ENCODE assay signal across 8 cellular contexts in genomic region chr2:96760986-96761832, GRCh38. TPM values are rescaled to one million over a fixed set of nuclear protein-coding genes. Genes with fewer than 3 reads are reported as not detected.
DNase-seq lines count a peak whose midpoint lies in the region; ATAC-seq and TF ChIP-seq lines count a peak whose summit lies in the region.

No MANE protein-coding gene starts in this region.

- H2AK5ac ChIP-seq in H9 (ENCODE audit: insufficient read length, low read length) = no peak overlapping the region

- no peaks in the 10 kb centered on the region for H4K20me1 ChIP-seq in H9 (ENCODE audit: control insufficient read depth, insufficient read depth, insufficient read length)
- peaks cover 6% of the 10 kb centered on the region; the same call in 1 of the 2 replicates for H4K20me1 ChIP-seq in OCI-LY7 (ENCODE audit: insufficient read depth, low read length)

- TF ChIP-seq EP300 in transverse colon (IDR thresholded peaks at IDR 0.05; ENCODE audit: low read depth) = no peak

- in situ Hi-C loops in transverse colon (cut with MboI; ENCODE audit: low pct_ligation_motif_present in 1 of 4, low pct_unique_long_range_greater_than_20kb in 1 of 4, low sequenced_read_pairs in 3 of 4) = no loop called here

- no TSS peak for BruUV-seq in OCI-LY7 (replicated peaks; lab: Mats Ljungman, UMichigan)

- no peak overlapping the region for H4K8ac ChIP-seq in H9 (replicated peaks; ENCODE audit: insufficient read length, low read depth, low read length)

- no peak overlapping the region for H3K4ac ChIP-seq in H9 (ENCODE audit: low read depth, low read length)

- no peaks in the 10 kb centered on the region for H3K9me3 ChIP-seq in H9 (ENCODE audit: control insufficient read depth, low read depth, low read length)
- no peaks in the 10 kb centered on the region for H3K9me3 ChIP-seq in OCI-LY7 (ENCODE audit: low read length)
- H3K9me3 ChIP-seq in lung (ENCODE audit: control insufficient read depth in 2 of 2, insufficient read depth in 1 of 2, low read length in 1 of 2) = no peaks in the 10 kb centered on the region
- no peaks in the 10 kb centered on the region for H3K9me3 ChIP-seq in transverse colon

- H3K4me3 Mint-ChIP-seq in H9 = peak overlapping the region; percentile 70 to 78

- no peak for ATAC-seq in lung (ENCODE audit: insufficient read depth, low FRiP score)

- H3K36me3 ChIP-seq in OCI-LY7 (ENCODE audit: insufficient read depth, low read length) (no peaks in the 10 kb centered on the region), lung (ENCODE audit: control insufficient read depth in 2 of 2, insufficient read depth in 2 of 2, low read length in 2 of 2) (no peaks in the 10 kb centered on the region), transverse colon (no peaks in the 10 kb centered on the region)

- H3K4me3 ChIP-seq in OCI-LY7 (ENCODE audit: low read depth, low read length, poor library complexity, severe bottlenecking) (peak overlapping the region; percentile 69), lung (peak overlapping the region; percentile 77), transverse colon (peak overlapping the region; percentile 53 to 85 (median 74))

- peak; percentile 20 for TF ChIP-seq POLR2A in transverse colon (IDR thresholded peaks at IDR 0.05)

- no peak overlapping the region for H3K56ac ChIP-seq in H9 (ENCODE audit: insufficient read length, low read depth, low read length)

- H3K18ac ChIP-seq in H9 (ENCODE audit: insufficient read length, low read depth, low read length) = peak overlapping the region; percentile 14

- no peak overlapping the region for H3K27ac ChIP-seq in H9 (ENCODE audit: insufficient read length, low read depth, low read length)
- no peak overlapping the region for H3K27ac ChIP-seq in OCI-LY7 (ENCODE audit: low read depth, low read length, poor library complexity, severe bottlenecking)
- H3K27ac ChIP-seq in lung (ENCODE audit: low read depth in 1 of 2, low read length in 1 of 2) = peak overlapping the region; percentile 35 to 73
- peak overlapping the region; percentile 84 to 92 (median 88) for H3K27ac ChIP-seq in transverse colon

- H2BK20ac ChIP-seq in H9 (ENCODE audit: low read depth, low read length, poor library complexity, severe bottlenecking) = no peak overlapping the region

- H4K5ac ChIP-seq in H9 (ENCODE audit: insufficient read length, low read depth, low read length) = no peak overlapping the region

- no peak overlapping the region for H2BK15ac ChIP-seq in H9 (ENCODE audit: low read depth, low read length)

- no peak overlapping the region for H2BK5ac ChIP-seq in H9 (ENCODE audit: insufficient read length, low read length)

- no peak overlapping the region for H2AFZ ChIP-seq in H9 (ENCODE audit: low read length)
- no peak overlapping the region for H2AFZ ChIP-seq in OCI-LY7 (ENCODE audit: low read length)

- H3K27me3 Mint-ChIP-seq in H9 (ENCODE audit: low read depth) = peaks cover 19% of the 10 kb centered on the region

- no peaks in the 10 kb centered on the region for H3K9me2 ChIP-seq in OCI-LY7 (ENCODE audit: insufficient read depth, low read length)

- no peaks in the 10 kb centered on the region for H3K9me3 Mint-ChIP-seq in H9

- H2BK12ac ChIP-seq in H9 (ENCODE audit: insufficient read length, low read depth, low read length) = no peak overlapping the region

- no peak overlapping the region for H2BK120ac ChIP-seq in H9 (ENCODE audit: low read depth, low read length, poor library complexity, severe bottlenecking)

- no peak overlapping the region for H4K91ac ChIP-seq in H9 (ENCODE audit: insufficient read length, low read depth, low read length)

- intact Hi-C loops in OCI-LY7 (cut with micrococcal nuclease; ENCODE audit: unreplicated experiment) = loop anchor here (5.0 kb wide), 3 partner anchors 56 to 124 kb away; partner anchors contain the start of genes ANKRD39, CNNM3 and KANSL3
- intact Hi-C loops in transverse colon (cut with DNase I; ENCODE audit: low total_unique reads) = loop anchor here (10.0 kb wide), 2 partner anchors 54 to 126 kb away; partner anchors contain the start of genes CNNM3 and KANSL3

- H3K27me3 ChIP-seq in H9 (ENCODE audit: insufficient read depth, low read length) = peaks cover 2% of the 10 kb centered on the region; the same call in 1 of the 2 replicates
- no peaks in the 10 kb centered on the region for H3K27me3 ChIP-seq in lung (ENCODE audit: control insufficient read depth, insufficient read depth)
- H3K27me3 ChIP-seq in transverse colon = no peaks in the 10 kb centered on the region

- H3K14ac ChIP-seq in H9 (ENCODE audit: insufficient read depth, low read length) = peak overlapping the region; percentile 19

- peak; percentile 63; the same call in 2 of the 3 replicates for TF ChIP-seq CTCF in H9 (conservative IDR thresholded peaks at IDR 0.05)
- TF ChIP-seq CTCF in OCI-LY7 (conservative IDR thresholded peaks at IDR 0.05; ENCODE audit: low read length) = peak; percentile 65
- no peak for TF ChIP-seq CTCF in lung (IDR thresholded peaks at IDR 0.05; ENCODE audit: control extremely low read depth, extremely low read depth)
- peak; percentile 48 to 73 (median 51) for TF ChIP-seq CTCF in transverse colon (IDR thresholded peaks at IDR 0.05)

- WGBS in H9 (ENCODE audit: extremely low coverage, insufficient read length, low lambda C conversion rate) = no CpG with 5 or more reads among the region's 59 CpGs
- WGBS in lung, 2 donors = 23 to 29% methylated on average over 46 to 59 of the region's 59 CpGs
- 54 to 80% methylated on average over 4 to 20 of the region's 59 CpGs for WGBS in transverse colon (ENCODE audit: low coverage in 1 of 2), 2 donors

- peak overlapping the region; percentile 16 for H3K9ac ChIP-seq in H9 (ENCODE audit: extremely low read depth, insufficient read length, low read length)

- no peaks in the 10 kb centered on the region for H3K79me2 ChIP-seq in H9 (ENCODE audit: insufficient read depth, low read length)
- H3K79me2 ChIP-seq in OCI-LY7 (ENCODE audit: insufficient read depth, low read depth, low read length) = peaks cover 26% of the 10 kb centered on the region; the same call in 1 of the 2 replicates

- H3T11ph ChIP-seq in H9 (ENCODE audit: low read length) = no peak overlapping the region

- H3K27ac Mint-ChIP-seq in H9 = peak overlapping the region in 2 of 3 experiments; percentile 42 to 77; a peak in 2 of 7 replicates

- H3K4me2 ChIP-seq in H9 (ENCODE audit: insufficient read depth, insufficient read length, low read length) = peak overlapping the region; percentile 63
- peak overlapping the region; percentile 87 for H3K4me2 ChIP-seq in OCI-LY7 (ENCODE audit: low read length)

- peaks cover 8% of the 10 kb centered on the region; the same call in 1 of the 2 replicates for H3K4me1 ChIP-seq in H9 (ENCODE audit: insufficient read depth, low read length)
- peaks cover 46% of the 10 kb centered on the region for H3K4me1 ChIP-seq in OCI-LY7 (ENCODE audit: insufficient read depth, low read length, poor library complexity, severe bottlenecking)
- H3K4me1 ChIP-seq in lung (ENCODE audit: control insufficient read depth in 2 of 2, insufficient read depth in 2 of 2, low read length in 2 of 2) = peaks cover 10 to 27% of the 10 kb centered on the region in 2 donors
- H3K4me1 ChIP-seq in transverse colon = peaks cover 9 to 69% (median 48%) of the 10 kb centered on the region in 4 donors

- peaks cover 17% of the 10 kb centered on the region for H3K23me2 ChIP-seq in H9 (ENCODE audit: insufficient read length, low read depth, low read length, poor library complexity, severe bottlenecking)

- DNase-seq in NCI-H146 (lab: John Stamatoyannopoulos, UW) (peak; percentile 67), NCI-H146 treated with DMSO at 0.1 percent for 48 hours (lab: John Stamatoyannopoulos, UW; ENCODE audit: unreplicated experiment) (no peak), H9 (peak; percentile 50), OCI-LY7 (ENCODE audit: low spot score) (peak; percentile 30), cerebellar cortex (ENCODE audit: low spot score) (peak; percentile 47), lung (ENCODE audit: low spot score) (peak; percentile 45), transverse colon (peak; percentile 54), NCI-H2196 treated with DMSO at 0.1 percent for 48 hours (lab: John Stamatoyannopoulos, UW; ENCODE audit: unreplicated experiment) (no peak)

- POLR2A ChIA-PET in OCI-LY7 (lab: Charles Lee) = interaction anchor here (0.6 to 6.5 kb wide), 3 partner anchors 13 to 123 kb away, joined by 5 to 44 read pairs (median 6); partner anchors contain the start of gene KANSL3

- H3K23ac ChIP-seq in H9 (ENCODE audit: insufficient read length, low read depth, low read length) = no peak overlapping the region

- CTCF ChIA-PET in OCI-LY7 (lab: Charles Lee; ENCODE audit: unreplicated experiment) = interaction anchor here (1.3 to 3.4 kb wide), 3 partner anchors 13 to 31 kb away, joined by 3 to 20 read pairs (median 5); no protein-coding TSS in a partner anchor

- no peaks in the 10 kb centered on the region for H3K79me1 ChIP-seq in H9 (ENCODE audit: insufficient read depth, low read depth, low read length, poor library complexity, severe bottlenecking)

- H3K4me1 Mint-ChIP-seq in H9 = peaks cover 44 to 54% of the 10 kb centered on the region in 2 experiments

- H3K36me3 Mint-ChIP-seq in H9 (ENCODE audit: insufficient read depth in 1 of 3, low read depth in 3 of 3) = peaks cover 0 to under 1% (median 0%) of the 10 kb centered on the region in 3 experiments; a peak in 1 of 7 replicates

RNA-seq across cellular contexts. Expression of gene CNNM4, which starts 0.5 kb away (rescaled TPM):
- total RNA-seq in H9 (2021) (8.5 and 8.9 TPM in 2 replicates), OCI-LY7 (2022) (5.9 and 6.4 TPM in 2 replicates), lung (10 to 100 TPM; 17.3 to 19.8 TPM), transverse colon (100 to 1,000 TPM in 1 of 4 donors, 10 to 100 TPM in 3; 66.5 to 134 (median 85.7) TPM)
- 5.1 and 5.4 TPM in 2 replicates for total RNA-seq in OCI-LY7 (2014; rRNA removed; shearing (Covaris generic))
- 1 to 10 TPM; 4.0 to 7.3 TPM for polyA plus RNA-seq in lung

RNA-seq across cellular contexts. Expression of gene LMAN2L, which starts 21.3 kb away (rescaled TPM):
- 17.6 and 18.8 TPM in 2 replicates for total RNA-seq in H9 (2021)
- total RNA-seq in OCI-LY7 (2014; rRNA removed; shearing (Covaris generic)) = 12.9 and 15.5 TPM in 2 replicates
- 10.8 and 11.3 TPM in 2 replicates for total RNA-seq in OCI-LY7 (2022)
- total RNA-seq in lung = 10 to 100 TPM; 16.7 to 36.3 TPM
- polyA plus RNA-seq in lung = 10 to 100 TPM in 1 of 2 donors, 1 to 10 TPM in 1; 8.6 to 16.3 TPM
- total RNA-seq in transverse colon = 10 to 100 TPM; 16.7 to 27.3 (median 19.0) TPM

RNA-seq across cellular contexts. Expression of gene CNNM3, which starts 54.9 kb away (rescaled TPM):
- total RNA-seq in H9 (2021) = 22.8 and 25.0 TPM in 2 replicates
- 9.1 and 13.5 TPM in 2 replicates for total RNA-seq in OCI-LY7 (2014; rRNA removed; shearing (Covaris generic))
- total RNA-seq in OCI-LY7 (2022) = 18.2 and 18.6 TPM in 2 replicates
- total RNA-seq in lung = 10 to 100 TPM; 21.7 to 31.4 TPM
- 1 to 10 TPM; 7.2 to 7.6 TPM for polyA plus RNA-seq in lung
- total RNA-seq in transverse colon = 10 to 100 TPM; 14.2 to 54.3 (median 22.3) TPM

Comparison
In these comparisons a context has a peak if more than half of its experiments do, and no peak if none do; other contexts are left out.
1. DNase-seq: peak in NCI-H146 (single experiment), H9 (single experiment), OCI-LY7 (single experiment), cerebellar cortex (single experiment), lung (single experiment) and transverse colon (single experiment); none in NCI-H146 treated with DMSO at 0.1 percent for 48 hours (single experiment) and NCI-H2196 treated with DMSO at 0.1 percent for 48 hours (single experiment).
2. H3K27ac ChIP-seq: peak in lung (2 of 2) and transverse colon (4 of 4); none in H9 (single experiment) and OCI-LY7 (single experiment).
3. Peak in every context shown above with its lines, with median percentiles within 50 percentile points of each other: H3K4me3 ChIP-seq.